11 cellular contexts compared by ENCODE assay signal in genomic region chr9:127875306-127875966, GRCh38. TPM values are rescaled to one million over a fixed set of nuclear protein-coding genes. Genes with fewer than 3 reads are reported as not detected.
A peak's percentile ranks its signal among the peaks of the same experiment; 100 is the strongest.
DNase-seq lines count a peak whose midpoint lies in the region; TF ChIP-seq lines count a peak whose summit lies in the region.
"Had no signal": no experiment of that assay in that cellular context is flagged by ENCODE, and none has a peak within 500 bp of the region (broad histone marks: within the 10 kb centered on the region; RNA-seq: fewer than 3 reads in every experiment).

No MANE protein-coding gene starts in this region.

- no peaks in the 10 kb centered on the region for H3K27me3 ChIP-seq in MG63
- H3K27me3 ChIP-seq in dorsolateral prefrontal cortex = no peaks in the 10 kb centered on the region
- H3K27me3 ChIP-seq: adrenal gland had no signal

- TF ChIP-seq CTCF in dorsolateral prefrontal cortex (IDR thresholded peaks at IDR 0.05 in 54 of 56, conservative IDR thresholded peaks at IDR 0.05 in 2 of 56; ENCODE audit: low read depth in 1 of 56, partially characterized antibody in 56 of 56) (no peak), nephron progenitor cell (IDR thresholded peaks at IDR 0.05) (no peak)

- H3K4me1 Mint-ChIP-seq in nephron progenitor cell = peaks cover 56% of the 10 kb centered on the region

- H3K9me3 Mint-ChIP-seq in nephron progenitor cell = no peaks in the 10 kb centered on the region

- peaks cover 5% of the 10 kb centered on the region for H3K36me3 Mint-ChIP-seq in nephron progenitor cell (ENCODE audit: low read depth)

- intact Hi-C loops in dorsolateral prefrontal cortex (cut with DNase I) = loop anchor here in 1 of 2 donors (5.0 kb wide), 1 partner anchor 42 kb away; the partner anchor contains the start of gene ST6GALNAC4

- peak overlapping the region; percentile 29 for H3K27ac Mint-ChIP-seq in nephron progenitor cell
- H3K27ac Mint-ChIP-seq: activated CD4-positive, alpha-beta T cell treated with anti-CD3 and anti-CD28 coated beads for 36 hours had no signal

- no peak overlapping the region for H3K4me3 ChIP-seq in MG63
- H3K4me3 ChIP-seq in dorsolateral prefrontal cortex = peak overlapping the region in 35 of 59 donors; percentile 6 to 85 (median 74)
- H3K4me3 ChIP-seq: adrenal gland had no signal

- H3K27me3 Mint-ChIP-seq in nephron progenitor cell (ENCODE audit: low read depth, poor library complexity) = no peaks in the 10 kb centered on the region

- H3K27ac ChIP-seq in dorsolateral prefrontal cortex = peak overlapping the region in 41 of 59 donors; percentile 10 to 92 (median 84)

- peak overlapping the region; percentile 49 for H3K4me3 Mint-ChIP-seq in nephron progenitor cell
- H3K4me3 Mint-ChIP-seq: activated CD4-positive, alpha-beta T cell treated with anti-CD3 and anti-CD28 coated beads for 36 hours had no signal

- DNase-seq in A172 (ENCODE audit: low spot score) = peak; percentile 54
- peak; percentile 34 for DNase-seq in MG63
- no peak for DNase-seq in dorsolateral prefrontal cortex
- DNase-seq in nephron progenitor cell = no peak
- DNase-seq in activated effector memory CD4-positive, alpha-beta T cell treated with Interleukin-2 at 50 U/mL for 16 hours = no peak
- no peak for DNase-seq in NK-92 (lab: John Stamatoyannopoulos, UW; ENCODE audit: unreplicated experiment)
- no peak for DNase-seq in NCI-H446 treated with DMSO at 0.1 percent for 48 hours (lab: John Stamatoyannopoulos, UW)
- no peak for DNase-seq in Kasumi-1 (lab: John Stamatoyannopoulos, UW)
- DNase-seq: activated CD4-positive, alpha-beta T cell treated with anti-CD3 and anti-CD28 coated beads for 36 hours; adrenal gland; stimulated activated CD8-positive, alpha-beta memory T cell treated with anti-CD3 and anti-CD28 coated beads, Interleukin-4, amount 100 ng/mL, for 48 hours had no signal

- no peaks in the 10 kb centered on the region for H3K9me3 ChIP-seq in MG63
- H3K9me3 ChIP-seq: adrenal gland had no signal

- H3K36me3 ChIP-seq in MG63 = peaks cover 10% of the 10 kb centered on the region

RNA-seq across cellular contexts. Expression of gene AK1, which starts 2.0 kb away (rescaled TPM):
- total RNA-seq in A172 (2014; rRNA removed; shearing (Covaris generic)) = 151 and 173 TPM in 2 replicates
- 36.6 and 69.0 TPM in 2 replicates for total RNA-seq in MG63 (2014; rRNA removed; shearing (Covaris generic); ENCODE audit: low replicate concordance)
- 100 to 1,000 TPM in 108 of 120 experiments, 10 to 100 TPM in 12; 58.9 to 165 (median 129) TPM for total RNA-seq in dorsolateral prefrontal cortex

RNA-seq across cellular contexts. Expression of gene ENG, which starts 21.0 kb away (rescaled TPM):
- 35.4 and 49.5 TPM in 2 replicates for total RNA-seq in A172 (2014; rRNA removed; shearing (Covaris generic))
- total RNA-seq in MG63 (2014; rRNA removed; shearing (Covaris generic); ENCODE audit: low replicate concordance) = 12.9 and 14.0 TPM in 2 replicates
- 10 to 100 TPM; 10.3 to 92.1 (median 25.6) TPM for total RNA-seq in dorsolateral prefrontal cortex

RNA-seq across cellular contexts. Expression of gene ST6GALNAC6, which starts 24.0 kb away (rescaled TPM):
- 40.6 and 61.6 TPM in 2 replicates for total RNA-seq in A172 (2014; rRNA removed; shearing (Covaris generic))
- total RNA-seq in MG63 (2014; rRNA removed; shearing (Covaris generic); ENCODE audit: low replicate concordance) = 40.5 and 47.3 TPM in 2 replicates
- 100 to 1,000 TPM in 113 of 120 experiments, 10 to 100 TPM in 7; 52.7 to 225 (median 137) TPM for total RNA-seq in dorsolateral prefrontal cortex

RNA-seq across cellular contexts. Expression of gene ST6GALNAC4, which starts 41.4 kb away (rescaled TPM):
- total RNA-seq in A172 (2014; rRNA removed; shearing (Covaris generic)) = 32.7 and 38.3 TPM in 2 replicates
- 4.7 and 26.9 TPM in 2 replicates for total RNA-seq in MG63 (2014; rRNA removed; shearing (Covaris generic); ENCODE audit: low replicate concordance)
- total RNA-seq in dorsolateral prefrontal cortex = 10 to 100 TPM; 13.2 to 58.0 (median 23.6) TPM

RNA-seq across cellular contexts. Expression of gene PIP5KL1, which starts 55.1 kb away (rescaled TPM):
- total RNA-seq in A172 (2014; rRNA removed; shearing (Covaris generic)) = 1.6 and 3.4 TPM in 2 replicates
- total RNA-seq in MG63 (2014; rRNA removed; shearing (Covaris generic); ENCODE audit: low replicate concordance) = 0.13 TPM in 1 of 2 replicates, not detected in the other
- 10 to 100 TPM in 5 of 120 experiments, 1 to 10 TPM in 115; 1.2 to 13.2 (median 5.0) TPM for total RNA-seq in dorsolateral prefrontal cortex

Comparison
In these comparisons a context has a peak if more than half of its experiments do, and no peak if none do; other contexts are left out.
1. DNase-seq: peak in A172 (single experiment) and MG63 (single experiment); none in dorsolateral prefrontal cortex (0 of 10), nephron progenitor cell (single experiment), activated effector memory CD4-positive, alpha-beta T cell treated with Interleukin-2 at 50 U/mL for 16 hours (single experiment), NK-92 (single experiment), NCI-H446 treated with DMSO at 0.1 percent for 48 hours (single experiment) and Kasumi-1 (0 of 2).